Comparison of ENCODE assay signal across 1 cellular context in the genomic region with DNA sequence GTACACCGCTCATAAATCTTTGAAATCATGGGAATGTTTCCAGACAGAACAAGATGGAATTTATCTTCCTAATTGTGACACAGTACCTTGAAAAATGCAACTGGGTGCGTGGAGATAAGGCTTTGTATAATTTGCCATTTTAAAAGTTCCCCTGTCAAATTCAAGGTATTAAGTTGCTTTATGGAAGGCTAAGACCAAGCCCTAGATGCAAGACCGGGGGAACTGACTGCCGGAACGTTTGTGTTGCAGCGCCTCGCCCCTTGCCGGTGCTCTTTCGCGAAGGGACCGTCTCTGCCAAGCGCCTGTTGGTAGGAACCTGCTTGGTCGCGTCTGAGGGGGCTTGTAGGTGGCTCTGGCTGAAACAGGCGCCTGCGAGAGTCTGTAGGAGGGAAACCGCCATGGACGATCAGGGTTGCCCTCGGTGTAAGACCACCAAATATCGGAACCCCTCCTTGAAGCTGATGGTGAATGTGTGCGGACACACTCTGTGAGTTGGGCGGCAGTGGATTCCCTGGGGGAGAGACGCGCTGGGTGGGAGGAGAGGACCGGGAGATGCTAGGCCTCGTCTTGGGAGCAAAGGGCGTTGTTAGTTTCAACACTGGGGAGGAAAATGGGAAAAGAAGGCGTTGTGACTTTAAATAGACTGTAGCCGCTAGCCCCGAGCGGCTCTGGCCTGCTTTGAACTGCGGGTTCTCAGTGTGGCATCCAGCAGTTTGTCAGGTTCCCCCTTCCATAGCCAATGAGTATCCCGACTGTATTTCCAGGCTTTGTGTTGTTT.
TF ChIP-seq lines count a peak whose summit lies in the region.

A gene (plus strand): TSS at position 297 of the 778 bp plus-strand sequence. CDS start 102 bp downstream, at position 399.

TF ChIP-seq in HepG2, 621 proteins besides CTCF, POLR2A, EP300 and RAD21 (continued from another document and continues in another):
- TF ChIP-seq SIX1 (CRISPR knock-in tag; IDR thresholded peaks at IDR 0.05; ENCODE audit: borderline replicate concordance) (0 out of 2 replicates have a peak, but pooled peaks have one; percentile 37), ZNF563 (CRISPR knock-in tag; IDR thresholded peaks at IDR 0.05) (peak; percentile 82), FOXA1 (IDR thresholded peaks at IDR 0.05) (no peak), FOXA1 (CRISPR knock-in tag; IDR thresholded peaks at IDR 0.05) (peak; percentile 49), FLYWCH1 (CRISPR knock-in tag; IDR thresholded peaks at IDR 0.05) (0 out of 2 replicates have a peak, but pooled peaks have one; percentile 58), FOXO1 (CRISPR knock-in tag; IDR thresholded peaks at IDR 0.05) (peak; percentile 73), PCBP1 (IDR thresholded peaks at IDR 0.05; ENCODE audit: borderline replicate concordance, low read depth, low read length) (peak; percentile 59; the same call in 1 of the 2 replicates), ZNF598 (CRISPR knock-in tag; IDR thresholded peaks at IDR 0.05; ENCODE audit: borderline replicate concordance) (peak; percentile 76; the same call in 1 of the 2 replicates), ZBTB20 (CRISPR knock-in tag; IDR thresholded peaks at IDR 0.05; ENCODE audit: borderline replicate concordance, low read depth) (0 out of 2 replicates have a peak, but pooled peaks have one; percentile 49), RARG (CRISPR knock-in tag; IDR thresholded peaks at IDR 0.05; ENCODE audit: low read depth) (no peak), SALL1 (CRISPR knock-in tag; IDR thresholded peaks at IDR 0.05) (peak; percentile 94), NFIC (IDR thresholded peaks at IDR 0.05; ENCODE audit: low read length) (peak; percentile 26; the same call in 1 of the 2 replicates), ZNF274 (CRISPR knock-in tag; IDR thresholded peaks at IDR 0.05) (peak; percentile 82; the same call in 1 of the 2 replicates), NCOR1 (IDR thresholded peaks at IDR 0.05; ENCODE audit: borderline replicate concordance, low read length) (peak; percentile 50; the same call in 1 of the 2 replicates), ZNF329 (CRISPR knock-in tag; IDR thresholded peaks at IDR 0.05; ENCODE audit: low read depth) (peak; percentile 71; the same call in 1 of the 2 replicates), MIXL1 (CRISPR knock-in tag; IDR thresholded peaks at IDR 0.05) (peak; percentile 80), NPAS2 (CRISPR knock-in tag; IDR thresholded peaks at IDR 0.05; ENCODE audit: borderline replicate concordance) (no peak), ZNF160 (CRISPR knock-in tag; IDR thresholded peaks at IDR 0.05) (0 out of 2 replicates have a peak, but pooled peaks have one; percentile 33), ZNF207 (IDR thresholded peaks at IDR 0.05; ENCODE audit: borderline replicate concordance) (no peak), ATRX (CRISPR knock-in tag; IDR thresholded peaks at IDR 0.05; ENCODE audit: borderline replicate concordance) (no peak), ZNF354B (CRISPR knock-in tag; IDR thresholded peaks at IDR 0.05) (no peak), ARNT2 (CRISPR knock-in tag; IDR thresholded peaks at IDR 0.05; ENCODE audit: low read depth) (peak; percentile 88; the same call in 1 of the 2 replicates), ZFX (CRISPR knock-in tag; IDR thresholded peaks at IDR 0.05; ENCODE audit: low read depth) (peak; percentile 97), ETV6 (CRISPR knock-in tag; conservative IDR thresholded peaks at IDR 0.05) (peak; percentile 88)
- TF ChIP-seq, protein P1, sequence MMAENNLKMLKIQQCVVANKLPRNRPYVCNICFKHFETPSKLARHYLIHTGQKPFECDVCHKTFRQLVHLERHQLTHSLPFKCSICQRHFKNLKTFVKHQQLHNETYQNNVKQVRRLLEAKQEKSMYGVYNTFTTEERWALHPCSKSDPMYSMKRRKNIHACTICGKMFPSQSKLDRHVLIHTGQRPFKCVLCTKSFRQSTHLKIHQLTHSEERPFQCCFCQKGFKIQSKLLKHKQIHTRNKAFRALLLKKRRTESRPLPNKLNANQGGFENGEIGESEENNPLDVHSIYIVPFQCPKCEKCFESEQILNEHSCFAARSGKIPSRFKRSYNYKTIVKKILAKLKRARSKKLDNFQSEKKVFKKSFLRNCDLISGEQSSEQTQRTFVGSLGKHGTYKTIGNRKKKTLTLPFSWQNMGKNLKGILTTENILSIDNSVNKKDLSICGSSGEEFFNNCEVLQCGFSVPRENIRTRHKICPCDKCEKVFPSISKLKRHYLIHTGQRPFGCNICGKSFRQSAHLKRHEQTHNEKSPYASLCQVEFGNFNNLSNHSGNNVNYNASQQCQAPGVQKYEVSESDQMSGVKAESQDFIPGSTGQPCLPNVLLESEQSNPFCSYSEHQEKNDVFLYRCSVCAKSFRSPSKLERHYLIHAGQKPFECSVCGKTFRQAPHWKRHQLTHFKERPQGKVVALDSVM (CRISPR knock-in tag; IDR thresholded peaks at IDR 0.05), result peak; percentile 45; the same call in 1 of the 2 replicates
- TF ChIP-seq, protein P2, sequence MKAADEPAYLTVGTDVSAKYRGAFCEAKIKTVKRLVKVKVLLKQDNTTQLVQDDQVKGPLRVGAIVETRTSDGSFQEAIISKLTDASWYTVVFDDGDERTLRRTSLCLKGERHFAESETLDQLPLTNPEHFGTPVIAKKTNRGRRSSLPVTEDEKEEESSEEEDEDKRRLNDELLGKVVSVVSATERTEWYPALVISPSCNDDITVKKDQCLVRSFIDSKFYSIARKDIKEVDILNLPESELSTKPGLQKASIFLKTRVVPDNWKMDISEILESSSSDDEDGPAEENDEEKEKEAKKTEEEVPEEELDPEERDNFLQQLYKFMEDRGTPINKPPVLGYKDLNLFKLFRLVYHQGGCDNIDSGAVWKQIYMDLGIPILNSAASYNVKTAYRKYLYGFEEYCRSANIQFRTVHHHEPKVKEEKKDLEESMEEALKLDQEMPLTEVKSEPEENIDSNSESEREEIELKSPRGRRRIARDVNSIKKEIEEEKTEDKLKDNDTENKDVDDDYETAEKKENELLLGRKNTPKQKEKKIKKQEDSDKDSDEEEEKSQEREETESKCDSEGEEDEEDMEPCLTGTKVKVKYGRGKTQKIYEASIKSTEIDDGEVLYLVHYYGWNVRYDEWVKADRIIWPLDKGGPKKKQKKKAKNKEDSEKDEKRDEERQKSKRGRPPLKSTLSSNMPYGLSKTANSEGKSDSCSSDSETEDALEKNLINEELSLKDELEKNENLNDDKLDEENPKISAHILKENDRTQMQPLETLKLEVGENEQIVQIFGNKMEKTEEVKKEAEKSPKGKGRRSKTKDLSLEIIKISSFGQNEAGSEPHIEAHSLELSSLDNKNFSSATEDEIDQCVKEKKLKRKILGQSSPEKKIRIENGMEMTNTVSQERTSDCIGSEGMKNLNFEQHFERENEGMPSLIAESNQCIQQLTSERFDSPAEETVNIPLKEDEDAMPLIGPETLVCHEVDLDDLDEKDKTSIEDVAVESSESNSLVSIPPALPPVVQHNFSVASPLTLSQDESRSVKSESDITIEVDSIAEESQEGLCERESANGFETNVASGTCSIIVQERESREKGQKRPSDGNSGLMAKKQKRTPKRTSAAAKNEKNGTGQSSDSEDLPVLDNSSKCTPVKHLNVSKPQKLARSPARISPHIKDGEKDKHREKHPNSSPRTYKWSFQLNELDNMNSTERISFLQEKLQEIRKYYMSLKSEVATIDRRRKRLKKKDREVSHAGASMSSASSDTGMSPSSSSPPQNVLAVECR (CRISPR knock-in tag; IDR thresholded peaks at IDR 0.05; ENCODE audit: borderline replicate concordance), result peak; percentile 87
- TF ChIP-seq, protein P3, sequence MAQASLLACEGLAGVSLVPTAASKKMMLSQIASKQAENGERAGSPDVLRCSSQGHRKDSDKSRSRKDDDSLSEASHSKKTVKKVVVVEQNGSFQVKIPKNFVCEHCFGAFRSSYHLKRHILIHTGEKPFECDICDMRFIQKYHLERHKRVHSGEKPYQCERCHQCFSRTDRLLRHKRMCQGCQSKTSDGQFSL (CRISPR knock-in tag; IDR thresholded peaks at IDR 0.05), result peak; percentile 21; the same call in 1 of the 2 replicates
- TF ChIP-seq, protein P4, sequence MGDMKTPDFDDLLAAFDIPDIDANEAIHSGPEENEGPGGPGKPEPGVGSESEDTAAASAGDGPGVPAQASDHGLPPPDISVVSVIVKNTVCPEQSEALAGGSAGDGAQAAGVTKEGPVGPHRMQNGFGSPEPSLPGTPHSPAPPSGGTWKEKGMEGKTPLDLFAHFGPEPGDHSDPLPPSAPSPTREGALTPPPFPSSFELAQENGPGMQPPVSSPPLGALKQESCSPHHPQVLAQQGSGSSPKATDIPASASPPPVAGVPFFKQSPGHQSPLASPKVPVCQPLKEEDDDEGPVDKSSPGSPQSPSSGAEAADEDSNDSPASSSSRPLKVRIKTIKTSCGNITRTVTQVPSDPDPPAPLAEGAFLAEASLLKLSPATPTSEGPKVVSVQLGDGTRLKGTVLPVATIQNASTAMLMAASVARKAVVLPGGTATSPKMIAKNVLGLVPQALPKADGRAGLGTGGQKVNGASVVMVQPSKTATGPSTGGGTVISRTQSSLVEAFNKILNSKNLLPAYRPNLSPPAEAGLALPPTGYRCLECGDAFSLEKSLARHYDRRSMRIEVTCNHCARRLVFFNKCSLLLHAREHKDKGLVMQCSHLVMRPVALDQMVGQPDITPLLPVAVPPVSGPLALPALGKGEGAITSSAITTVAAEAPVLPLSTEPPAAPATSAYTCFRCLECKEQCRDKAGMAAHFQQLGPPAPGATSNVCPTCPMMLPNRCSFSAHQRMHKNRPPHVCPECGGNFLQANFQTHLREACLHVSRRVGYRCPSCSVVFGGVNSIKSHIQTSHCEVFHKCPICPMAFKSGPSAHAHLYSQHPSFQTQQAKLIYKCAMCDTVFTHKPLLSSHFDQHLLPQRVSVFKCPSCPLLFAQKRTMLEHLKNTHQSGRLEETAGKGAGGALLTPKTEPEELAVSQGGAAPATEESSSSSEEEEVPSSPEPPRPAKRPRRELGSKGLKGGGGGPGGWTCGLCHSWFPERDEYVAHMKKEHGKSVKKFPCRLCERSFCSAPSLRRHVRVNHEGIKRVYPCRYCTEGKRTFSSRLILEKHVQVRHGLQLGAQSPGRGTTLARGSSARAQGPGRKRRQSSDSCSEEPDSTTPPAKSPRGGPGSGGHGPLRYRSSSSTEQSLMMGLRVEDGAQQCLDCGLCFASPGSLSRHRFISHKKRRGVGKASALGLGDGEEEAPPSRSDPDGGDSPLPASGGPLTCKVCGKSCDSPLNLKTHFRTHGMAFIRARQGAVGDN (CRISPR knock-in tag; IDR thresholded peaks at IDR 0.05), result peak; percentile 88
- TF ChIP-seq, protein P5, sequence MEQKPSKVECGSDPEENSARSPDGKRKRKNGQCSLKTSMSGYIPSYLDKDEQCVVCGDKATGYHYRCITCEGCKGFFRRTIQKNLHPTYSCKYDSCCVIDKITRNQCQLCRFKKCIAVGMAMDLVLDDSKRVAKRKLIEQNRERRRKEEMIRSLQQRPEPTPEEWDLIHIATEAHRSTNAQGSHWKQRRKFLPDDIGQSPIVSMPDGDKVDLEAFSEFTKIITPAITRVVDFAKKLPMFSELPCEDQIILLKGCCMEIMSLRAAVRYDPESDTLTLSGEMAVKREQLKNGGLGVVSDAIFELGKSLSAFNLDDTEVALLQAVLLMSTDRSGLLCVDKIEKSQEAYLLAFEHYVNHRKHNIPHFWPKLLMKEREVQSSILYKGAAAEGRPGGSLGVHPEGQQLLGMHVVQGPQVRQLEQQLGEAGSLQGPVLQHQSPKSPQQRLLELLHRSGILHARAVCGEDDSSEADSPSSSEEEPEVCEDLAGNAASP (CRISPR knock-in tag; IDR thresholded peaks at IDR 0.05; ENCODE audit: borderline replicate concordance), result peak; percentile 82
- TF ChIP-seq, protein P6, sequence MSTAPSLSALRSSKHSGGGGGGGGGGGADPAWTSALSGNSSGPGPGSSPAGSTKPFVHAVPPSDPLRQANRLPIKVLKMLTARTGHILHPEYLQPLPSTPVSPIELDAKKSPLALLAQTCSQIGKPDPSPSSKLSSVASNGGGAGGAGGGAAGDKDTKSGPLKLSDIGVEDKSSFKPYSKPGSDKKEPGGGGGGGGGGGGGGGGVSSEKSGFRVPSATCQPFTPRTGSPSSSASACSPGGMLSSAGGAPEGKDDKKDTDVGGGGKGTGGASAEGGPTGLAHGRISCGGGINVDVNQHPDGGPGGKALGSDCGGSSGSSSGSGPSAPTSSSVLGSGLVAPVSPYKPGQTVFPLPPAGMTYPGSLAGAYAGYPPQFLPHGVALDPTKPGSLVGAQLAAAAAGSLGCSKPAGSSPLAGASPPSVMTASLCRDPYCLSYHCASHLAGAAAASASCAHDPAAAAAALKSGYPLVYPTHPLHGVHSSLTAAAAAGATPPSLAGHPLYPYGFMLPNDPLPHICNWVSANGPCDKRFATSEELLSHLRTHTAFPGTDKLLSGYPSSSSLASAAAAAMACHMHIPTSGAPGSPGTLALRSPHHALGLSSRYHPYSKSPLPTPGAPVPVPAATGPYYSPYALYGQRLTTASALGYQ (CRISPR knock-in tag; IDR thresholded peaks at IDR 0.05), result no peak
- TF ChIP-seq, protein P7, sequence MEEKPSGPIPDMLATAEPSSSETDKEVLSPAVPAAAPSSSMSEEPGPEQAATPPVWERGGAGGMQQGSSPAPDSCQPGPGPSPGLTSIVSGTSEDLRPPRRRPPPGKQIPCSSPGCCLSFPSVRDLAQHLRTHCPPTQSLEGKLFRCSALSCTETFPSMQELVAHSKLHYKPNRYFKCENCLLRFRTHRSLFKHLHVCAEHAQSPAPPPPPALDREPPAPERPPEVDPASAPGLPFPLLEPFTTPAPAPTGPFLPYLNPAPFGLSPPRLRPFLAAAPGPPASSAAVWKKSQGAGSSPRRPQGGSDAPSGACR (CRISPR knock-in tag; IDR thresholded peaks at IDR 0.05), result peak; percentile 76
- TF ChIP-seq, protein P8, sequence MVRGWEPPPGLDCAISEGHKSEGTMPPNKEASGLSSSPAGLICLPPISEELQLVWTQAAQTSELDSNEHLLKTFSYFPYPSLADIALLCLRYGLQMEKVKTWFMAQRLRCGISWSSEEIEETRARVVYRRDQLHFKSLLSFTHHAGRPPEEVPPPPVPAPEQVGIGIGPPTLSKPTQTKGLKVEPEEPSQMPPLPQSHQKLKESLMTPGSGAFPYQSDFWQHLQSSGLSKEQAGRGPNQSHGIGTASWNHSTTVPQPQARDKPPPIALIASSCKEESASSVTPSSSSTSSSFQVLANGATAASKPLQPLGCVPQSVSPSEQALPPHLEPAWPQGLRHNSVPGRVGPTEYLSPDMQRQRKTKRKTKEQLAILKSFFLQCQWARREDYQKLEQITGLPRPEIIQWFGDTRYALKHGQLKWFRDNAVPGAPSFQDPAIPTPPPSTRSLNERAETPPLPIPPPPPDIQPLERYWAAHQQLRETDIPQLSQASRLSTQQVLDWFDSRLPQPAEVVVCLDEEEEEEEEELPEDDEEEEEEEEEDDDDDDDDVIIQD (CRISPR knock-in tag; IDR thresholded peaks at IDR 0.05; ENCODE audit: low read depth), result peak; percentile 64; the same call in 1 of the 2 replicates
- TF ChIP-seq, protein P9, sequence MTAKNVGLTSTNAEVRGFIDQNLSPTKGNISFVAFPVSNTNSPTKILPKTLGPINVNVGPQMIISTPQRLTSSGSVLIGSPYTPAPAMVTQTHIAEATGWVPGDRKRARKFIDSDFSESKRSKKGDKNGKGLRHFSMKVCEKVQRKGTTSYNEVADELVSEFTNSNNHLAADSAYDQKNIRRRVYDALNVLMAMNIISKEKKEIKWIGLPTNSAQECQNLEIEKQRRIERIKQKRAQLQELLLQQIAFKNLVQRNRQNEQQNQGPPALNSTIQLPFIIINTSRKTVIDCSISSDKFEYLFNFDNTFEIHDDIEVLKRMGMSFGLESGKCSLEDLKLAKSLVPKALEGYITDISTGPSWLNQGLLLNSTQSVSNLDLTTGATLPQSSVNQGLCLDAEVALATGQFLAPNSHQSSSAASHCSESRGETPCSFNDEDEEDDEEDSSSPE (CRISPR knock-in tag; IDR thresholded peaks at IDR 0.05), result peak; percentile 47; the same call in 1 of the 2 replicates
